Comparison of ENCODE assay signal across 8 cellular contexts in genomic region chrX:18985186-18985435, GRCh38. TPM values are rescaled to one million over a fixed set of nuclear protein-coding genes. Genes with fewer than 3 reads are reported as not detected.
DNase-seq lines count a peak whose midpoint lies in the region; ATAC-seq and TF ChIP-seq lines count a peak whose summit lies in the region.

No MANE protein-coding gene starts in this region.

- peak overlapping the region; percentile 85 for H3K27ac ChIP-seq in thymus (ENCODE audit: low read depth)

- no peak for TF ChIP-seq CTCF in WTC11 (IDR thresholded peaks at IDR 0.05)

- H3K27ac Mint-ChIP-seq in activated T-cell treated with anti-CD3 and anti-CD28 coated beads, Interleukin-2, amount 50 U/mL, for 24 hours: peak overlapping the region; percentile 94
- peak overlapping the region; percentile 72 for H3K27ac Mint-ChIP-seq in WTC11

- no peaks in the 10 kb centered on the region for H3K36me3 Mint-ChIP-seq in activated T-cell treated with anti-CD3 and anti-CD28 coated beads, Interleukin-2, amount 50 U/mL, for 24 hours (ENCODE audit: low read depth)
- no peaks in the 10 kb centered on the region for H3K36me3 Mint-ChIP-seq in WTC11

- no peak for ATAC-seq in WTC11

- H3K9me3 Mint-ChIP-seq in activated T-cell treated with anti-CD3 and anti-CD28 coated beads, Interleukin-2, amount 50 U/mL, for 24 hours: no peaks in the 10 kb centered on the region
- no peaks in the 10 kb centered on the region for H3K9me3 Mint-ChIP-seq in WTC11

- peaks cover 8% of the 10 kb centered on the region for H3K4me1 ChIP-seq in thymus (ENCODE audit: control insufficient read depth, insufficient read depth, low read length)

- peak overlapping the region; percentile 81 for H3K4me3 Mint-ChIP-seq in activated T-cell treated with anti-CD3 and anti-CD28 coated beads, Interleukin-2, amount 50 U/mL, for 24 hours
- H3K4me3 Mint-ChIP-seq in WTC11: peak overlapping the region; percentile 83

- H3K36me3 ChIP-seq in thymus (ENCODE audit: control insufficient read depth, insufficient read depth): no peaks in the 10 kb centered on the region

- H3K4me3 ChIP-seq in iPS-18c (ENCODE audit: insufficient read depth, low read depth, low read length) (peak overlapping the region; percentile 50), thymus (ENCODE audit: low read length) (peak overlapping the region; percentile 71)

- CTCF ChIA-PET in WTC11 (lab: Charles Lee): interaction anchor here (0.9 to 1.1 kb wide), 2 partner anchors 10 to 33 kb away, joined by 5 read pairs; no protein-coding TSS in a partner anchor

- POLR2A ChIA-PET in WTC11 (lab: Charles Lee): no interaction called here

- peaks cover 5% of the 10 kb centered on the region for H3K9me3 ChIP-seq in iPS-18c (ENCODE audit: control insufficient read depth, insufficient read depth, low read length)
- no peaks in the 10 kb centered on the region for H3K9me3 ChIP-seq in thymus (ENCODE audit: control insufficient read depth)

- peaks cover 18% of the 10 kb centered on the region for H3K27me3 Mint-ChIP-seq in activated T-cell treated with anti-CD3 and anti-CD28 coated beads, Interleukin-2, amount 50 U/mL, for 24 hours
- no peaks in the 10 kb centered on the region for H3K27me3 Mint-ChIP-seq in WTC11 (ENCODE audit: low read depth)

- H3K4me1 Mint-ChIP-seq in activated T-cell treated with anti-CD3 and anti-CD28 coated beads, Interleukin-2, amount 50 U/mL, for 24 hours (ENCODE audit: low read depth): peaks cover 22% of the 10 kb centered on the region
- no peaks in the 10 kb centered on the region for H3K4me1 Mint-ChIP-seq in WTC11

- WGBS in thymus: 4% methylated on average over 4 of the region's 4 CpGs

- intact Hi-C loops in posterior vena cava (cut with DNase I): no loop called here

- no peaks in the 10 kb centered on the region for H3K27me3 ChIP-seq in thymus (ENCODE audit: control insufficient read depth, insufficient read depth)

- DNase-seq in activated T-cell treated with anti-CD3 and anti-CD28 coated beads, Interleukin-2, amount 50 U/mL, for 24 hours: no peak
- DNase-seq in activated T-cell treated with anti-CD3 and anti-CD28 coated beads, Interleukin-2, amount 50 U/mL, for 1 hour: no peak
- DNase-seq in WTC11 (ENCODE audit: low spot score) (no peak), posterior vena cava (ENCODE audit: low spot score) (no peak), NCI-H446 treated with DMSO at 0.1 percent for 48 hours (lab: John Stamatoyannopoulos, UW) (no peak), RKO (ENCODE audit: low spot score) (no peak)

TF ChIP-seq in WTC11, 78 proteins besides CTCF, POLR2A, EP300 and RAD21:
- no peak for TF ChIP-seq ZNF281 (CRISPR knock-in tag; IDR thresholded peaks at IDR 0.05)
- no peak for TF ChIP-seq FOXJ3 (CRISPR knock-in tag; IDR thresholded peaks at IDR 0.05; ENCODE audit: borderline replicate concordance)
- no peak for TF ChIP-seq GRHL2 (CRISPR knock-in tag; IDR thresholded peaks at IDR 0.05; ENCODE audit: insufficient replicate concordance, severe bottlenecking)
- no peak for TF ChIP-seq NR2C2 (CRISPR knock-in tag; IDR thresholded peaks at IDR 0.05)
- TF ChIP-seq ELF4 (CRISPR knock-in tag; IDR thresholded peaks at IDR 0.05; ENCODE audit: low read depth): no peak
- no peak for TF ChIP-seq NFATC4 (CRISPR knock-in tag; IDR thresholded peaks at IDR 0.05)
- no peak for TF ChIP-seq SOX15 (CRISPR knock-in tag; IDR thresholded peaks at IDR 0.05)
- TF ChIP-seq ZNF423 (CRISPR knock-in tag; IDR thresholded peaks at IDR 0.05): no peak
- no peak for TF ChIP-seq EMX1 (CRISPR knock-in tag; IDR thresholded peaks at IDR 0.05)
- TF ChIP-seq PRDM15 (CRISPR knock-in tag; IDR thresholded peaks at IDR 0.05): no peak
- TF ChIP-seq SMAD4 (CRISPR knock-in tag; IDR thresholded peaks at IDR 0.05): no peak

RNA-seq across cellular contexts. Expression of gene PHKA2, which starts 1.2 kb away (rescaled TPM):
- total RNA-seq in WTC11 (2021) (23.8 to 25.2 TPM (median 24.9 TPM) in 3 replicates), posterior vena cava (10 to 100 TPM; 13.5 to 14.7 TPM)
- polyA plus RNA-seq in thymus: 35.0 TPM
